8 cellular contexts compared by ENCODE assay signal in genomic region chr1:201506573-201507567, GRCh38. TPM values are rescaled to one million over a fixed set of nuclear protein-coding genes. Genes with fewer than 3 reads are reported as not detected.
DNase-seq lines count a peak whose midpoint lies in the region; ATAC-seq and TF ChIP-seq lines count a peak whose summit lies in the region.

Gene CSRP1, minus strand, starts transcription at chr1:201507123. Its CDS starts 10,820 bp downstream, at chr1:201496303.

- TF ChIP-seq CTCF in AG04449 (IDR thresholded peaks at IDR 0.05; ENCODE audit: insufficient read depth, low read length, missing control alignments), result no peak
- TF ChIP-seq CTCF in lung (IDR thresholded peaks at IDR 0.05; ENCODE audit: control extremely low read depth, extremely low read depth), result no peak

- DNase-seq in AG04449 (ENCODE audit: low read depth, low spot score) (no peak), NCI-H460 (ENCODE audit: extremely low read depth, low read depth) (peak; percentile 86), lung (ENCODE audit: low spot score) (peak; percentile 89)
- peak; percentile 74 to 77 for DNase-seq in activated CD4-positive, alpha-beta T cell treated with anti-CD3 and anti-CD28 coated beads, Interleukin-2, amount 50 U/mL, for 4 hours
- peak; percentile 66 to 71 (median 67) for DNase-seq in stimulated activated CD4-positive, alpha-beta T cell treated with anti-CD3 and anti-CD28 coated beads, TNF-alpha, amount 100 ng/mL, for 4 hours (ENCODE audit: low read depth in 3 of 3)

- no peaks in the 10 kb centered on the region for H3K27me3 ChIP-seq in duodenal mucosa (ENCODE audit: control insufficient read depth in 1 of 2, insufficient read depth in 2 of 2, low read length in 2 of 2)
- no peaks in the 10 kb centered on the region for H3K27me3 ChIP-seq in lung (ENCODE audit: control insufficient read depth, insufficient read depth)

- no peaks in the 10 kb centered on the region for H3K36me3 ChIP-seq in duodenal mucosa (ENCODE audit: control insufficient read depth in 1 of 2, insufficient read depth in 2 of 2, low read length in 2 of 2)
- H3K36me3 ChIP-seq in lung (ENCODE audit: control insufficient read depth in 2 of 2, insufficient read depth in 2 of 2, low read length in 2 of 2), result peaks cover 0 to 2% of the 10 kb centered on the region in 2 donors

- POLR2A ChIA-PET in AG04449 (lab: Yijun Ruan, JAX), result interaction anchor here (0.8 to 4.1 kb wide), 6 partner anchors 8 to 47 kb away, joined by 3 to 25 read pairs (median 6); partner anchors contain the start of gene PHLDA3

- H3K27ac ChIP-seq in duodenal mucosa (ENCODE audit: low read depth, low read length) (peak within 1 kb of the TSS; percentile 89), lung (ENCODE audit: low read depth in 1 of 2, low read length in 1 of 2) (peak within 1 kb of the TSS; percentile 89 to 98)

- H3K9ac ChIP-seq in duodenal mucosa (ENCODE audit: low read depth in 1 of 2, low read length in 2 of 2), result peak within 1 kb of the TSS; percentile 89 to 94

- WGBS in lung, 2 donors, result 2 to 3% methylated on average over 74 to 81 of the region's 81 CpGs

- H3K4me3 ChIP-seq in AG04449 (ENCODE audit: low read depth, low read length) (peak within 1 kb of the TSS; percentile 83), duodenal mucosa (ENCODE audit: low read depth in 1 of 2, low read length in 2 of 2) (peak within 1 kb of the TSS; percentile 86 to 87), lung (peak within 1 kb of the TSS; percentile 69)

- H3K9me3 ChIP-seq in duodenal mucosa (ENCODE audit: control insufficient read depth in 1 of 2, low read length in 2 of 2), result no peaks in the 10 kb centered on the region
- no peaks in the 10 kb centered on the region for H3K9me3 ChIP-seq in lung (ENCODE audit: control insufficient read depth in 2 of 2, insufficient read depth in 1 of 2, low read length in 1 of 2)

- ATAC-seq in GM18907 (IDR thresholded peaks at IDR 0.05; ENCODE audit: unreplicated experiment) (peak; percentile 89), HG03159 (IDR thresholded peaks at IDR 0.05; ENCODE audit: unreplicated experiment) (peak; percentile 81), lung (ENCODE audit: insufficient read depth, low FRiP score) (peak; percentile 88)

- CTCF ChIA-PET in AG04449 (lab: Yijun Ruan, JAX), result interaction anchor here (0.7 to 34.5 kb wide), 8 partner anchors 2 to 121 kb away, joined by 3 to 1139 read pairs (median 20); partner anchors contain the start of genes CSRP1 and PHLDA3

- H3K4me1 ChIP-seq in duodenal mucosa (ENCODE audit: control insufficient read depth in 1 of 2, insufficient read depth in 2 of 2, low read length in 2 of 2) (peaks cover 48 to 50% of the 10 kb centered on the region in 2 donors), lung (ENCODE audit: control insufficient read depth in 2 of 2, insufficient read depth in 2 of 2, low read length in 2 of 2) (peaks cover 5 to 25% of the 10 kb centered on the region in 2 donors)

RNA-seq across cellular contexts. Expression of gene CSRP1, which starts in this region (rescaled TPM):
- total RNA-seq in NCI-H460 (2014; rRNA removed; shearing (Covaris generic)), result 729 and 850 TPM in 2 replicates
- 1,097 and 1,161 TPM in 2 replicates for polyA plus RNA-seq in NCI-H460 (2014; cell fraction: nucleus; rRNA removed)
- 100 to 1,000 TPM; 223 to 278 TPM for total RNA-seq in lung
- 100 to 1,000 TPM; 143 to 230 TPM for polyA plus RNA-seq in lung
